9 cellular contexts compared by ENCODE assay signal in genomic region chr5:176611435-176611834, GRCh38. TPM values are rescaled to one million over a fixed set of nuclear protein-coding genes. Genes with fewer than 3 reads are reported as not detected.
DNase-seq lines count a peak whose midpoint lies in the region; ATAC-seq, FAIRE-seq and TF ChIP-seq lines count a peak whose summit lies in the region.
"Had no signal": no experiment of that assay in that cellular context is flagged by ENCODE, and none has a peak within 500 bp of the region (broad histone marks: within the 10 kb centered on the region; RNA-seq: fewer than 3 reads in every experiment).

No MANE protein-coding gene starts in this region.

- peaks cover 60% of the 10 kb centered on the region for H3K27me3 Mint-ChIP-seq in CD4-positive, alpha-beta T cell
- H3K27me3 Mint-ChIP-seq in activated CD8-positive, alpha-beta T cell treated with anti-CD3 and anti-CD28 coated beads, Interleukin-2, amount 10 ng/mL, durations not matched to agents 7 days and 5 days (ENCODE audit: low read depth), result peaks cover 50% of the 10 kb centered on the region

- WGBS in pancreas, 2 donors, result 9 to 11% methylated on average over 10 of the region's 10 CpGs

- H3K4me1 Mint-ChIP-seq in CD4-positive, alpha-beta T cell (ENCODE audit: low read depth), result peaks cover 11% of the 10 kb centered on the region
- peaks cover 11% of the 10 kb centered on the region for H3K4me1 Mint-ChIP-seq in activated CD8-positive, alpha-beta T cell treated with anti-CD3 and anti-CD28 coated beads, Interleukin-2, amount 10 ng/mL, durations not matched to agents 7 days and 5 days (ENCODE audit: low read depth)

- intact Hi-C loops in CD4-positive, alpha-beta T cell (cut with DNase I, micrococcal nuclease), result no loop called here
- intact Hi-C loops in pancreas (cut with DNase I), result no loop called here

- H3K4me1 ChIP-seq in pancreas, result no peaks in the 10 kb centered on the region

- no peaks in the 10 kb centered on the region for H3K36me3 Mint-ChIP-seq in CD4-positive, alpha-beta T cell (ENCODE audit: low read depth)
- no peaks in the 10 kb centered on the region for H3K36me3 Mint-ChIP-seq in activated CD8-positive, alpha-beta T cell treated with anti-CD3 and anti-CD28 coated beads, Interleukin-2, amount 10 ng/mL, durations not matched to agents 7 days and 5 days (ENCODE audit: low read depth)

- peak; percentile 40 for ATAC-seq in CD4-positive, alpha-beta T cell (ENCODE audit: poor library complexity)
- no peak for ATAC-seq in activated CD8-positive, alpha-beta T cell treated with anti-CD3 and anti-CD28 coated beads, Interleukin-2, amount 10 ng/mL, durations not matched to agents 7 days and 5 days
- peak in 3 of 4 donors; percentile 50 to 70 (median 51) for ATAC-seq in pancreas
- no peak for ATAC-seq in HG02610 (IDR thresholded peaks at IDR 0.05; ENCODE audit: unreplicated experiment)
- no peak for ATAC-seq in HG03457 (IDR thresholded peaks at IDR 0.05; ENCODE audit: unreplicated experiment)
- no peak for ATAC-seq in HG02870 (IDR thresholded peaks at IDR 0.05; ENCODE audit: unreplicated experiment)

- peaks cover 17% of the 10 kb centered on the region for H3K27me3 ChIP-seq in CD4-positive, alpha-beta T cell (ENCODE audit: control insufficient read depth, insufficient read depth, low read length)
- no peaks in the 10 kb centered on the region for H3K27me3 ChIP-seq in pancreas

- H3K4me3 ChIP-seq in pancreas, result no peak overlapping the region

- CTCF ChIA-PET in CD4-positive, alpha-beta T cell (lab: Charles Lee), result no interaction called here
- CTCF ChIA-PET in activated CD8-positive, alpha-beta T cell treated with anti-CD3 and anti-CD28 coated beads, Interleukin-2, amount 10 ng/mL, durations not matched to agents 7 days and 5 days (lab: Charles Lee), result no interaction called here

- no peak for FAIRE-seq in pancreas (lab: Jason Lieb, UNC)
- FAIRE-seq: colon had no signal

- no peaks in the 10 kb centered on the region for H3K9me3 Mint-ChIP-seq in CD4-positive, alpha-beta T cell
- no peaks in the 10 kb centered on the region for H3K9me3 Mint-ChIP-seq in activated CD8-positive, alpha-beta T cell treated with anti-CD3 and anti-CD28 coated beads, Interleukin-2, amount 10 ng/mL, durations not matched to agents 7 days and 5 days (ENCODE audit: insufficient read depth)

- H3K27ac Mint-ChIP-seq in CD4-positive, alpha-beta T cell, result no peak overlapping the region
- no peak overlapping the region for H3K27ac Mint-ChIP-seq in activated CD8-positive, alpha-beta T cell treated with anti-CD3 and anti-CD28 coated beads, Interleukin-2, amount 10 ng/mL, durations not matched to agents 7 days and 5 days

- peak in 9 of 10 experiments; percentile 16 to 56 (median 36) for DNase-seq in CD4-positive, alpha-beta T cell
- peak; percentile 18 to 25 for DNase-seq in Kasumi-1 (lab: John Stamatoyannopoulos, UW)
- DNase-seq in activated CD8-positive, alpha-beta T cell treated with anti-CD3 and anti-CD28 coated beads, Interleukin-2, amount 10 ng/mL, durations not matched to agents 7 days and 5 days, result peak; percentile 81
- DNase-seq in fibroblast of peridontal ligament (ENCODE audit: extremely low read depth), result peak; percentile 89
- peak in 5 of 6 donors; percentile 63 to 85 (median 80) for DNase-seq in pancreas

- no peak overlapping the region for H3K27ac ChIP-seq in CD4-positive, alpha-beta T cell (ENCODE audit: low read depth, low read length)
- H3K27ac ChIP-seq in pancreas, result no peak overlapping the region

- TF ChIP-seq CTCF in CD4-positive, alpha-beta T cell (IDR thresholded peaks at IDR 0.05), result no peak
- no peak for TF ChIP-seq CTCF in pancreas (IDR thresholded peaks at IDR 0.05)

- H3K4me3 Mint-ChIP-seq in CD4-positive, alpha-beta T cell, result peak overlapping the region; percentile 11
- H3K4me3 Mint-ChIP-seq in activated CD8-positive, alpha-beta T cell treated with anti-CD3 and anti-CD28 coated beads, Interleukin-2, amount 10 ng/mL, durations not matched to agents 7 days and 5 days, result no peak overlapping the region

- H3K9me3 ChIP-seq in CD4-positive, alpha-beta T cell (ENCODE audit: control insufficient read depth, low read length), result no peaks in the 10 kb centered on the region
- H3K9me3 ChIP-seq in pancreas, result no peaks in the 10 kb centered on the region

- H3K36me3 ChIP-seq in pancreas, result no peaks in the 10 kb centered on the region

- POLR2A ChIA-PET in CD4-positive, alpha-beta T cell (lab: Charles Lee), result no interaction called here
- POLR2A ChIA-PET in activated CD8-positive, alpha-beta T cell treated with anti-CD3 and anti-CD28 coated beads, Interleukin-2, amount 10 ng/mL, durations not matched to agents 7 days and 5 days (lab: Charles Lee), result no interaction called here

RNA-seq across cellular contexts. Expression of gene GPRIN1, which starts 1.5 kb away (rescaled TPM):
- total RNA-seq in CD4-positive, alpha-beta T cell, result under 1 TPM; 0.22 to 0.36 TPM
- 1 to 10 TPM; 1.9 to 2.5 TPM for total RNA-seq in activated CD8-positive, alpha-beta T cell treated with anti-CD3 and anti-CD28 coated beads, Interleukin-2, amount 10 ng/mL, durations not matched to agents 7 days and 5 days
- total RNA-seq in pancreas, result 1 to 10 TPM in 2 of 6 donors, under 1 TPM in 4; 0.23 to 1.1 (median 0.42) TPM
- 1 to 10 TPM in 1 of 2 donors, under 1 TPM in 1; 0.72 to 3.2 TPM for polyA plus RNA-seq in pancreas

RNA-seq across cellular contexts. Expression of gene SNCB, which starts 18.9 kb away (rescaled TPM):
- not detected for total RNA-seq in CD4-positive, alpha-beta T cell
- total RNA-seq in activated CD8-positive, alpha-beta T cell treated with anti-CD3 and anti-CD28 coated beads, Interleukin-2, amount 10 ng/mL, durations not matched to agents 7 days and 5 days, result not detected
- under 1 TPM in 5 of 6 donors, not detected in 1; 0.14 to 0.41 (median 0.35) TPM for total RNA-seq in pancreas
- polyA plus RNA-seq in pancreas, result 1 to 10 TPM; 3.6 to 6.6 TPM

RNA-seq across cellular contexts. Expression of gene EIF4E1B, which starts 19.0 kb away (rescaled TPM):
- total RNA-seq in CD4-positive, alpha-beta T cell, result not detected
- not detected for total RNA-seq in activated CD8-positive, alpha-beta T cell treated with anti-CD3 and anti-CD28 coated beads, Interleukin-2, amount 10 ng/mL, durations not matched to agents 7 days and 5 days
- under 1 TPM in 1 of 6 donors, not detected in 5; 0.04 TPM for total RNA-seq in pancreas
- polyA plus RNA-seq in pancreas, result 1 to 10 TPM in 1 of 2 donors, under 1 TPM in 1; 0.30 to 1.5 TPM

RNA-seq across cellular contexts. Expression of gene TSPAN17, which starts 35.8 kb away (rescaled TPM):
- total RNA-seq in CD4-positive, alpha-beta T cell, result 1 to 10 TPM; 7.8 to 7.9 TPM
- 10 to 100 TPM; 41.6 to 47.4 TPM for total RNA-seq in activated CD8-positive, alpha-beta T cell treated with anti-CD3 and anti-CD28 coated beads, Interleukin-2, amount 10 ng/mL, durations not matched to agents 7 days and 5 days
- total RNA-seq in pancreas, result 10 to 100 TPM; 12.4 to 26.6 (median 15.3) TPM
- polyA plus RNA-seq in pancreas, result 10 to 100 TPM; 22.8 to 30.1 TPM

Comparison
In these comparisons a context has a peak if more than half of its experiments do, and no peak if none do; other contexts are left out.
1. ATAC-seq: peak in CD4-positive, alpha-beta T cell (single experiment) and pancreas (3 of 4); none in activated CD8-positive, alpha-beta T cell treated with anti-CD3 and anti-CD28 coated beads, Interleukin-2, amount 10 ng/mL, durations not matched to agents 7 days and 5 days (single experiment), HG02610 (single experiment), HG03457 (single experiment) and HG02870 (single experiment).
2. DNase-seq: peak in every context shown above with its lines; median percentile 89 in fibroblast of peridontal ligament; 81 in activated CD8-positive, alpha-beta T cell treated with anti-CD3 and anti-CD28 coated beads, Interleukin-2, amount 10 ng/mL, durations not matched to agents 7 days and 5 days; 80 in pancreas; 36 in CD4-positive, alpha-beta T cell; 22 in Kasumi-1.